15 cellular contexts compared by ENCODE assay signal in the genomic region with DNA sequence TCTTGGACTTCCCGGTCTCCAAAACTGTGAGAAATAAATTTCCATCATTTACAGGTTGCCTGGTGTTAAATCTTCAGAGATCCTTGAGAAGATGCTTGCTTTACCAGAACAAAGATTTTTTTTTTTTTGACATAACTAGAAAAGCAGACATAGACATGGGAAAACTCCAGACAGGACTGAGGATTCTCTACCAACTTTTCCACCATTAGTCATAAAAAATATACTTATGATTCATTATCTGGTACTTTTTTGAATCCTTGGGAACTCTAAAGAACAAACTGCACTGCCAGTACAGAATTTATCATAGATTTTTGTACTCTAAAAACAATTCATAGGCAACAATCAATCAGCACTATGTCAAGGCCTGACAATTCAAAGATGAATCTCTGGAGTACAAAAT.
DNase-seq lines count a peak whose midpoint lies in the region; ATAC-seq and TF ChIP-seq lines count a peak whose summit lies in the region.
"Had no signal": no experiment of that assay in that cellular context is flagged by ENCODE, and none has a peak within 500 bp of the region (broad histone marks: within the 10 kb centered on the region; RNA-seq: fewer than 3 reads in every experiment).

No MANE protein-coding gene starts in this region.

- TF ChIP-seq EP300 in sigmoid colon (IDR thresholded peaks at IDR 0.05) = no peak

- in situ Hi-C loops in mammary epithelial cell (cut with MboI; ENCODE audit: low sequenced_read_pairs in 2 of 2) = no loop called here

- intact Hi-C loops in mammary epithelial cell (cut with micrococcal nuclease) (no loop called here), breast epithelium (cut with DNase I; ENCODE audit: low total_unique reads) (no loop called here), heart left ventricle (cut with DNase I) (loop anchor here in 1 of 10 donors (10.0 kb wide), 1 partner anchor 183 kb away; no protein-coding TSS in a partner anchor), sigmoid colon (cut with DNase I) (no loop called here)

- H3K9me3 ChIP-seq in mammary epithelial cell (replicated peaks; ENCODE audit: insufficient read depth, low read length) = no peaks in the 10 kb centered on the region
- H3K9me3 ChIP-seq in breast epithelium = no peaks in the 10 kb centered on the region
- H3K9me3 ChIP-seq in heart left ventricle = no peaks in the 10 kb centered on the region
- no peaks in the 10 kb centered on the region for H3K9me3 ChIP-seq in sigmoid colon

- TF ChIP-seq POLR2A in breast epithelium (IDR thresholded peaks at IDR 0.05) (no peak), heart left ventricle (IDR thresholded peaks at IDR 0.05) (no peak), sigmoid colon (IDR thresholded peaks at IDR 0.05) (no peak)

- dilution Hi-C loops in mammary epithelial cell (cut with HindIII; ENCODE audit: low sequenced_read_pairs) = no loop called here

- DNase-seq in mammary epithelial cell (peak; percentile 27), breast epithelium (ENCODE audit: low spot score in 2 of 2) (no peak), caudate nucleus (lab: John Stamatoyannopoulos, UW) (no peak), iris pigment epithelial cell (ENCODE audit: low read depth) (peak; percentile 12), stromal cell of bone marrow (ENCODE audit: low read depth) (peak; percentile 36), heart left ventricle (no peak), NCI-H446 (lab: John Stamatoyannopoulos, UW) (no peak), sigmoid colon (no peak)
- DNase-seq: CD8-positive, alpha-beta T cell; COR-L47; DMS153; DMS79 treated with DMSO at 0.1 percent for 48 hours; GF-D8 had no signal

- H4K20me1 ChIP-seq in mammary epithelial cell (ENCODE audit: insufficient read depth, low read length) = no peaks in the 10 kb centered on the region

- no TSS peak for BruUV-seq in mammary epithelial cell (replicated peaks; lab: Mats Ljungman, UMichigan)

- CTCF ChIA-PET in mammary epithelial cell (lab: Charles Lee; ENCODE audit: low non-redundant PET) = no interaction called here

- H3K27ac ChIP-seq in mammary epithelial cell (ENCODE audit: insufficient read depth, low read depth, low read length) (no peak overlapping the region), breast epithelium (no peak overlapping the region), caudate nucleus (ENCODE audit: low read depth, low read length) (peak overlapping the region; percentile 18), heart left ventricle (no peak overlapping the region), sigmoid colon (no peak overlapping the region)
- H3K27ac ChIP-seq: 22Rv1 had no signal

- no peak for ATAC-seq in heart left ventricle
- ATAC-seq: CD8-positive, alpha-beta T cell; HCT116 had no signal

- H3K4me3 ChIP-seq in mammary epithelial cell (replicated peaks in 1 of 3; ENCODE audit: insufficient read depth in 1 of 3, low read depth in 2 of 3, low read length in 3 of 3) = no peak overlapping the region
- H3K4me3 ChIP-seq in breast epithelium = no peak overlapping the region
- no peak overlapping the region for H3K4me3 ChIP-seq in heart left ventricle
- H3K4me3 ChIP-seq in sigmoid colon = no peak overlapping the region

- H3K9ac ChIP-seq in mammary epithelial cell (ENCODE audit: insufficient read depth, low read length) = no peak overlapping the region

- H3K27me3 ChIP-seq in mammary epithelial cell (ENCODE audit: insufficient read depth, low read length) (no peaks in the 10 kb centered on the region), breast epithelium (no peaks in the 10 kb centered on the region), heart left ventricle (no peaks in the 10 kb centered on the region), sigmoid colon (no peaks in the 10 kb centered on the region)

- TF ChIP-seq CTCF in mammary epithelial cell (conservative IDR thresholded peaks at IDR 0.05 in 1 of 2, IDR thresholded peaks at IDR 0.05 in 1 of 2; ENCODE audit: extremely low read depth in 1 of 2, insufficient read depth in 1 of 2, low read depth in 1 of 2, low read length in 2 of 2) (no peak), breast epithelium (IDR thresholded peaks at IDR 0.05) (no peak), heart left ventricle (IDR thresholded peaks at IDR 0.05) (no peak), sigmoid colon (IDR thresholded peaks at IDR 0.05) (no peak)

- 91% methylated on average over 1 of the region's 1 CpG for WGBS in mammary epithelial cell (ENCODE audit: low coverage, missing lambda C conversion rate)
- WGBS in heart left ventricle, 4 donors = 93 to 100% (median 96%) methylated on average over 1 of the region's 1 CpG
- WGBS in sigmoid colon, 2 donors = 92 to 97% methylated on average over 1 of the region's 1 CpG

- H3K4me1 ChIP-seq in mammary epithelial cell (ENCODE audit: insufficient read depth, low read length) (no peaks in the 10 kb centered on the region), breast epithelium (no peaks in the 10 kb centered on the region), heart left ventricle (no peaks in the 10 kb centered on the region), sigmoid colon (no peaks in the 10 kb centered on the region)

- H2AFZ ChIP-seq in mammary epithelial cell (ENCODE audit: low read depth, low read length) = no peak overlapping the region

- no peaks in the 10 kb centered on the region for H3K79me2 ChIP-seq in mammary epithelial cell (ENCODE audit: insufficient read depth, low read length)

- no peaks in the 10 kb centered on the region for H3K36me3 ChIP-seq in mammary epithelial cell (ENCODE audit: insufficient read depth, low read length)
- no peaks in the 10 kb centered on the region for H3K36me3 ChIP-seq in breast epithelium
- H3K36me3 ChIP-seq in heart left ventricle = no peaks in the 10 kb centered on the region
- no peaks in the 10 kb centered on the region for H3K36me3 ChIP-seq in sigmoid colon

- no peak overlapping the region for H3K4me2 ChIP-seq in mammary epithelial cell (ENCODE audit: insufficient read depth, low read depth, low read length)

Comparison
In these comparisons a context has a peak if more than half of its experiments do, and no peak if none do; other contexts are left out.
1. DNase-seq: peak in mammary epithelial cell (single experiment), iris pigment epithelial cell (single experiment) and stromal cell of bone marrow (single experiment); none in breast epithelium (0 of 2), caudate nucleus (0 of 61), heart left ventricle (0 of 5), NCI-H446 (0 of 2) and sigmoid colon (single experiment).